1 cellular context compared by ENCODE assay signal in the genomic region with DNA sequence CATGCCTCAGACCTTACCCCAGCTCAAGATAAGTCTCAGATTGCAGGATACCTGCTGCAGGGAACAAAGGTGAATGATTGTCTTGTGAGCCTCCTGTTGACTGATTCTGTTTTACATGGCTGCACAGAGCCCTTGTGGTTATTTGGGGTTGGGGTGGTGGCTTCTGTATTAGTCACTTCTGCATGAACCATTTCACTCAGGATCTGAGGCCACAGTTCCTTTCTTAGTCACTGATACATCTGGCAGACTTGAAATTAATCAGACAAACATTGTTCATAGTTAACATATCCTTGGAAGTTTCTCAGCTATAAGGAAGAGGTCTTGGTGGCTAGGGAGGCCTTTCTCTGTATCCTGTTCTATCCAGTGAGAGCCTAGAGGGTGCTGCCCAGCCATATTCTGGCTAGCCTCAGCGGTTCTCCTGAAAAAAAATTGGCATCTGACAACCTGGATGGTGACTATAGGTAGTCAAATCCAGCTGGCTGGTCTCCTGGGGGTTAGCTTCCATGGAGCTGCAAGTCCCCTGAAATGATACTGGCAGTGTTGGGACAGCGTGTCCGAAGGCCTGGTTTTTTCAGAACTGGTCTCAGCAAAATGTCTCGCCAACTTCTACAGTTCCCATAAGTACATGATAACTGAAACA.
TF ChIP-seq lines count a peak whose summit lies in the region.

No MANE protein-coding gene starts in this region.

TF ChIP-seq in GM12878, 131 proteins besides CTCF, POLR2A, EP300 and RAD21 (continued from another document and continues in another):
- TF ChIP-seq, protein P1, sequence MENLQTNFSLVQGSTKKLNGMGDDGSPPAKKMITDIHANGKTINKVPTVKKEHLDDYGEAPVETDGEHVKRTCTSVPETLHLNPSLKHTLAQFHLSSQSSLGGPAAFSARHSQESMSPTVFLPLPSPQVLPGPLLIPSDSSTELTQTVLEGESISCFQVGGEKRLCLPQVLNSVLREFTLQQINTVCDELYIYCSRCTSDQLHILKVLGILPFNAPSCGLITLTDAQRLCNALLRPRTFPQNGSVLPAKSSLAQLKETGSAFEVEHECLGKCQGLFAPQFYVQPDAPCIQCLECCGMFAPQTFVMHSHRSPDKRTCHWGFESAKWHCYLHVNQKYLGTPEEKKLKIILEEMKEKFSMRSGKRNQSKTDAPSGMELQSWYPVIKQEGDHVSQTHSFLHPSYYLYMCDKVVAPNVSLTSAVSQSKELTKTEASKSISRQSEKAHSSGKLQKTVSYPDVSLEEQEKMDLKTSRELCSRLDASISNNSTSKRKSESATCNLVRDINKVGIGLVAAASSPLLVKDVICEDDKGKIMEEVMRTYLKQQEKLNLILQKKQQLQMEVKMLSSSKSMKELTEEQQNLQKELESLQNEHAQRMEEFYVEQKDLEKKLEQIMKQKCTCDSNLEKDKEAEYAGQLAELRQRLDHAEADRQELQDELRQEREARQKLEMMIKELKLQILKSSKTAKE (IDR thresholded peaks at IDR 0.05; ENCODE audit: low read depth, poor library complexity, severe bottlenecking) = peak; percentile 91
- no peak for TF ChIP-seq LARP7 (IDR thresholded peaks at IDR 0.05)
- TF ChIP-seq TAF1 (IDR thresholded peaks at IDR 0.05; ENCODE audit: borderline replicate concordance, low read depth, low read length) = no peak
- TF ChIP-seq, protein P2, sequence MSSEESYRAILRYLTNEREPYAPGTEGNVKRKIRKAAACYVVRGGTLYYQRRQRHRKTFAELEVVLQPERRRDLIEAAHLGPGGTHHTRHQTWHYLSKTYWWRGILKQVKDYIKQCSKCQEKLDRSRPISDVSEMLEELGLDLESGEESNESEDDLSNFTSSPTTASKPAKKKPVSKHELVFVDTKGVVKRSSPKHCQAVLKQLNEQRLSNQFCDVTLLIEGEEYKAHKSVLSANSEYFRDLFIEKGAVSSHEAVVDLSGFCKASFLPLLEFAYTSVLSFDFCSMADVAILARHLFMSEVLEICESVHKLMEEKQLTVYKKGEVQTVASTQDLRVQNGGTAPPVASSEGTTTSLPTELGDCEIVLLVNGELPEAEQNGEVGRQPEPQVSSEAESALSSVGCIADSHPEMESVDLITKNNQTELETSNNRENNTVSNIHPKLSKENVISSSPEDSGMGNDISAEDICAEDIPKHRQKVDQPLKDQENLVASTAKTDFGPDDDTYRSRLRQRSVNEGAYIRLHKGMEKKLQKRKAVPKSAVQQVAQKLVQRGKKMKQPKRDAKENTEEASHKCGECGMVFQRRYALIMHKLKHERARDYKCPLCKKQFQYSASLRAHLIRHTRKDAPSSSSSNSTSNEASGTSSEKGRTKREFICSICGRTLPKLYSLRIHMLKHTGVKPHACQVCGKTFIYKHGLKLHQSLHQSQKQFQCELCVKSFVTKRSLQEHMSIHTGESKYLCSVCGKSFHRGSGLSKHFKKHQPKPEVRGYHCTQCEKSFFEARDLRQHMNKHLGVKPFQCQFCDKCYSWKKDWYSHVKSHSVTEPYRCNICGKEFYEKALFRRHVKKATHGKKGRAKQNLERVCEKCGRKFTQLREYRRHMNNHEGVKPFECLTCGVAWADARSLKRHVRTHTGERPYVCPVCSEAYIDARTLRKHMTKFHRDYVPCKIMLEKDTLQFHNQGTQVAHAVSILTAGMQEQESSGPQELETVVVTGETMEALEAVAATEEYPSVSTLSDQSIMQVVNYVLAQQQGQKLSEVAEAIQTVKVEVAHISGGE (CRISPR knock-in tag; IDR thresholded peaks at IDR 0.05) = no peak
- TF ChIP-seq ZNF622 (IDR thresholded peaks at IDR 0.05) = no peak
- TF ChIP-seq, protein P3, sequence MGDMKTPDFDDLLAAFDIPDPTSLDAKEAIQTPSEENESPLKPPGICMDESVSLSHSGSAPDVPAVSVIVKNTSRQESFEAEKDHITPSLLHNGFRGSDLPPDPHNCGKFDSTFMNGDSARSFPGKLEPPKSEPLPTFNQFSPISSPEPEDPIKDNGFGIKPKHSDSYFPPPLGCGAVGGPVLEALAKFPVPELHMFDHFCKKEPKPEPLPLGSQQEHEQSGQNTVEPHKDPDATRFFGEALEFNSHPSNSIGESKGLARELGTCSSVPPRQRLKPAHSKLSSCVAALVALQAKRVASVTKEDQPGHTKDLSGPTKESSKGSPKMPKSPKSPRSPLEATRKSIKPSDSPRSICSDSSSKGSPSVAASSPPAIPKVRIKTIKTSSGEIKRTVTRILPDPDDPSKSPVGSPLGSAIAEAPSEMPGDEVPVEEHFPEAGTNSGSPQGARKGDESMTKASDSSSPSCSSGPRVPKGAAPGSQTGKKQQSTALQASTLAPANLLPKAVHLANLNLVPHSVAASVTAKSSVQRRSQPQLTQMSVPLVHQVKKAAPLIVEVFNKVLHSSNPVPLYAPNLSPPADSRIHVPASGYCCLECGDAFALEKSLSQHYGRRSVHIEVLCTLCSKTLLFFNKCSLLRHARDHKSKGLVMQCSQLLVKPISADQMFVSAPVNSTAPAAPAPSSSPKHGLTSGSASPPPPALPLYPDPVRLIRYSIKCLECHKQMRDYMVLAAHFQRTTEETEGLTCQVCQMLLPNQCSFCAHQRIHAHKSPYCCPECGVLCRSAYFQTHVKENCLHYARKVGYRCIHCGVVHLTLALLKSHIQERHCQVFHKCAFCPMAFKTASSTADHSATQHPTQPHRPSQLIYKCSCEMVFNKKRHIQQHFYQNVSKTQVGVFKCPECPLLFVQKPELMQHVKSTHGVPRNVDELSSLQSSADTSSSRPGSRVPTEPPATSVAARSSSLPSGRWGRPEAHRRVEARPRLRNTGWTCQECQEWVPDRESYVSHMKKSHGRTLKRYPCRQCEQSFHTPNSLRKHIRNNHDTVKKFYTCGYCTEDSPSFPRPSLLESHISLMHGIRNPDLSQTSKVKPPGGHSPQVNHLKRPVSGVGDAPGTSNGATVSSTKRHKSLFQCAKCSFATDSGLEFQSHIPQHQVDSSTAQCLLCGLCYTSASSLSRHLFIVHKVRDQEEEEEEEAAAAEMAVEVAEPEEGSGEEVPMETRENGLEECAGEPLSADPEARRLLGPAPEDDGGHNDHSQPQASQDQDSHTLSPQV (IDR thresholded peaks at IDR 0.05) = no peak
- TF ChIP-seq, protein P4, sequence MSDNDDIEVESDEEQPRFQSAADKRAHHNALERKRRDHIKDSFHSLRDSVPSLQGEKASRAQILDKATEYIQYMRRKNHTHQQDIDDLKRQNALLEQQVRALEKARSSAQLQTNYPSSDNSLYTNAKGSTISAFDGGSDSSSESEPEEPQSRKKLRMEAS (IDR thresholded peaks at IDR 0.05; ENCODE audit: low read depth, low read length) = no peak
- TF ChIP-seq, protein P5, sequence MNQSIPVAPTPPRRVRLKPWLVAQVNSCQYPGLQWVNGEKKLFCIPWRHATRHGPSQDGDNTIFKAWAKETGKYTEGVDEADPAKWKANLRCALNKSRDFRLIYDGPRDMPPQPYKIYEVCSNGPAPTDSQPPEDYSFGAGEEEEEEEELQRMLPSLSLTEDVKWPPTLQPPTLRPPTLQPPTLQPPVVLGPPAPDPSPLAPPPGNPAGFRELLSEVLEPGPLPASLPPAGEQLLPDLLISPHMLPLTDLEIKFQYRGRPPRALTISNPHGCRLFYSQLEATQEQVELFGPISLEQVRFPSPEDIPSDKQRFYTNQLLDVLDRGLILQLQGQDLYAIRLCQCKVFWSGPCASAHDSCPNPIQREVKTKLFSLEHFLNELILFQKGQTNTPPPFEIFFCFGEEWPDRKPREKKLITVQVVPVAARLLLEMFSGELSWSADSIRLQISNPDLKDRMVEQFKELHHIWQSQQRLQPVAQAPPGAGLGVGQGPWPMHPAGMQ (IDR thresholded peaks at IDR 0.05; ENCODE audit: borderline replicate concordance) = no peak
- TF ChIP-seq ZBED1 (IDR thresholded peaks at IDR 0.05; ENCODE audit: borderline replicate concordance) = peak; percentile 93; the same call in 1 of the 2 replicates
- TF ChIP-seq ESRRA (IDR thresholded peaks at IDR 0.05; ENCODE audit: low read length) = no peak
- peak; percentile 96; the same call in 1 of the 2 replicates for TF ChIP-seq MTA3 (IDR thresholded peaks at IDR 0.05; ENCODE audit: borderline replicate concordance, low read length)
- TF ChIP-seq CBX3 (IDR thresholded peaks at IDR 0.05; ENCODE audit: borderline replicate concordance, low read depth) = no peak
- TF ChIP-seq, protein P6, sequence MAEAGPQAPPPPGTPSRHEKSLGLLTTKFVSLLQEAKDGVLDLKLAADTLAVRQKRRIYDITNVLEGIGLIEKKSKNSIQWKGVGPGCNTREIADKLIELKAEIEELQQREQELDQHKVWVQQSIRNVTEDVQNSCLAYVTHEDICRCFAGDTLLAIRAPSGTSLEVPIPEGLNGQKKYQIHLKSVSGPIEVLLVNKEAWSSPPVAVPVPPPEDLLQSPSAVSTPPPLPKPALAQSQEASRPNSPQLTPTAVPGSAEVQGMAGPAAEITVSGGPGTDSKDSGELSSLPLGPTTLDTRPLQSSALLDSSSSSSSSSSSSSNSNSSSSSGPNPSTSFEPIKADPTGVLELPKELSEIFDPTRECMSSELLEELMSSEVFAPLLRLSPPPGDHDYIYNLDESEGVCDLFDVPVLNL (IDR thresholded peaks at IDR 0.05; ENCODE audit: low read depth, low read length) = no peak
- no peak for TF ChIP-seq SUZ12 (IDR thresholded peaks at IDR 0.05; ENCODE audit: unreplicated experiment)
- no peak for TF ChIP-seq ASH2L (IDR thresholded peaks at IDR 0.05; ENCODE audit: borderline replicate concordance, low read depth)
- peak; percentile 71 for TF ChIP-seq SP1 (IDR thresholded peaks at IDR 0.05; ENCODE audit: low read depth, low read length)
- TF ChIP-seq SPI1 (IDR thresholded peaks at IDR 0.05; ENCODE audit: borderline replicate concordance, insufficient read depth, low read depth, low read length) = peak; percentile 59
- TF ChIP-seq YBX1 (IDR thresholded peaks at IDR 0.05) = no peak
- no peak for TF ChIP-seq RFX5 (IDR thresholded peaks at IDR 0.05; ENCODE audit: low read depth, low read length)
- peak; percentile 97 for TF ChIP-seq TCF12 (IDR thresholded peaks at IDR 0.05; ENCODE audit: low read depth, low read length)
- TF ChIP-seq SMAD5 (IDR thresholded peaks at IDR 0.05; ENCODE audit: low read depth) = no peak
- TF ChIP-seq, protein P7, sequence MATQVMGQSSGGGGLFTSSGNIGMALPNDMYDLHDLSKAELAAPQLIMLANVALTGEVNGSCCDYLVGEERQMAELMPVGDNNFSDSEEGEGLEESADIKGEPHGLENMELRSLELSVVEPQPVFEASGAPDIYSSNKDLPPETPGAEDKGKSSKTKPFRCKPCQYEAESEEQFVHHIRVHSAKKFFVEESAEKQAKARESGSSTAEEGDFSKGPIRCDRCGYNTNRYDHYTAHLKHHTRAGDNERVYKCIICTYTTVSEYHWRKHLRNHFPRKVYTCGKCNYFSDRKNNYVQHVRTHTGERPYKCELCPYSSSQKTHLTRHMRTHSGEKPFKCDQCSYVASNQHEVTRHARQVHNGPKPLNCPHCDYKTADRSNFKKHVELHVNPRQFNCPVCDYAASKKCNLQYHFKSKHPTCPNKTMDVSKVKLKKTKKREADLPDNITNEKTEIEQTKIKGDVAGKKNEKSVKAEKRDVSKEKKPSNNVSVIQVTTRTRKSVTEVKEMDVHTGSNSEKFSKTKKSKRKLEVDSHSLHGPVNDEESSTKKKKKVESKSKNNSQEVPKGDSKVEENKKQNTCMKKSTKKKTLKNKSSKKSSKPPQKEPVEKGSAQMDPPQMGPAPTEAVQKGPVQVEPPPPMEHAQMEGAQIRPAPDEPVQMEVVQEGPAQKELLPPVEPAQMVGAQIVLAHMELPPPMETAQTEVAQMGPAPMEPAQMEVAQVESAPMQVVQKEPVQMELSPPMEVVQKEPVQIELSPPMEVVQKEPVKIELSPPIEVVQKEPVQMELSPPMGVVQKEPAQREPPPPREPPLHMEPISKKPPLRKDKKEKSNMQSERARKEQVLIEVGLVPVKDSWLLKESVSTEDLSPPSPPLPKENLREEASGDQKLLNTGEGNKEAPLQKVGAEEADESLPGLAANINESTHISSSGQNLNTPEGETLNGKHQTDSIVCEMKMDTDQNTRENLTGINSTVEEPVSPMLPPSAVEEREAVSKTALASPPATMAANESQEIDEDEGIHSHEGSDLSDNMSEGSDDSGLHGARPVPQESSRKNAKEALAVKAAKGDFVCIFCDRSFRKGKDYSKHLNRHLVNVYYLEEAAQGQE (IDR thresholded peaks at IDR 0.05; ENCODE audit: low read depth, low read length) = 0 out of 2 replicates have a peak, but pooled peaks have one; percentile 24
- TF ChIP-seq HDAC6 (IDR thresholded peaks at IDR 0.05; ENCODE audit: unreplicated experiment) = no peak
- peak; percentile 94 for TF ChIP-seq BACH1 (IDR thresholded peaks at IDR 0.05; ENCODE audit: borderline replicate concordance)
- peak; percentile 92 for TF ChIP-seq NR2F1 (conservative IDR thresholded peaks at IDR 0.05)
- no peak for TF ChIP-seq NFYA (IDR thresholded peaks at IDR 0.05; ENCODE audit: borderline replicate concordance, low read depth, low read length)
- TF ChIP-seq, protein P8, sequence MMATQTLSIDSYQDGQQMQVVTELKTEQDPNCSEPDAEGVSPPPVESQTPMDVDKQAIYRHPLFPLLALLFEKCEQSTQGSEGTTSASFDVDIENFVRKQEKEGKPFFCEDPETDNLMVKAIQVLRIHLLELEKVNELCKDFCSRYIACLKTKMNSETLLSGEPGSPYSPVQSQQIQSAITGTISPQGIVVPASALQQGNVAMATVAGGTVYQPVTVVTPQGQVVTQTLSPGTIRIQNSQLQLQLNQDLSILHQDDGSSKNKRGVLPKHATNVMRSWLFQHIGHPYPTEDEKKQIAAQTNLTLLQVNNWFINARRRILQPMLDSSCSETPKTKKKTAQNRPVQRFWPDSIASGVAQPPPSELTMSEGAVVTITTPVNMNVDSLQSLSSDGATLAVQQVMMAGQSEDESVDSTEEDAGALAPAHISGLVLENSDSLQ (IDR thresholded peaks at IDR 0.05) = peak; percentile 49
- TF ChIP-seq SMARCA5 (IDR thresholded peaks at IDR 0.05) = no peak
- TF ChIP-seq, protein P9, sequence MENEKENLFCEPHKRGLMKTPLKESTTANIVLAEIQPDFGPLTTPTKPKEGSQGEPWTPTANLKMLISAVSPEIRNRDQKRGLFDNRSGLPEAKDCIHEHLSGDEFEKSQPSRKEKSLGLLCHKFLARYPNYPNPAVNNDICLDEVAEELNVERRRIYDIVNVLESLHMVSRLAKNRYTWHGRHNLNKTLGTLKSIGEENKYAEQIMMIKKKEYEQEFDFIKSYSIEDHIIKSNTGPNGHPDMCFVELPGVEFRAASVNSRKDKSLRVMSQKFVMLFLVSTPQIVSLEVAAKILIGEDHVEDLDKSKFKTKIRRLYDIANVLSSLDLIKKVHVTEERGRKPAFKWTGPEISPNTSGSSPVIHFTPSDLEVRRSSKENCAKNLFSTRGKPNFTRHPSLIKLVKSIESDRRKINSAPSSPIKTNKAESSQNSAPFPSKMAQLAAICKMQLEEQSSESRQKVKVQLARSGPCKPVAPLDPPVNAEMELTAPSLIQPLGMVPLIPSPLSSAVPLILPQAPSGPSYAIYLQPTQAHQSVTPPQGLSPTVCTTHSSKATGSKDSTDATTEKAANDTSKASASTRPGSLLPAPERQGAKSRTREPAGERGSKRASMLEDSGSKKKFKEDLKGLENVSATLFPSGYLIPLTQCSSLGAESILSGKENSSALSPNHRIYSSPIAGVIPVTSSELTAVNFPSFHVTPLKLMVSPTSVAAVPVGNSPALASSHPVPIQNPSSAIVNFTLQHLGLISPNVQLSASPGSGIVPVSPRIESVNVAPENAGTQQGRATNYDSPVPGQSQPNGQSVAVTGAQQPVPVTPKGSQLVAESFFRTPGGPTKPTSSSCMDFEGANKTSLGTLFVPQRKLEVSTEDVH (IDR thresholded peaks at IDR 0.05; ENCODE audit: low read depth, partially characterized antibody) = no peak
- TF ChIP-seq POLR2AphosphoS5 (IDR thresholded peaks at IDR 0.05; ENCODE audit: low read length) = no peak
